Comparison of ENCODE assay signal across 20 cellular contexts in the genomic region with DNA sequence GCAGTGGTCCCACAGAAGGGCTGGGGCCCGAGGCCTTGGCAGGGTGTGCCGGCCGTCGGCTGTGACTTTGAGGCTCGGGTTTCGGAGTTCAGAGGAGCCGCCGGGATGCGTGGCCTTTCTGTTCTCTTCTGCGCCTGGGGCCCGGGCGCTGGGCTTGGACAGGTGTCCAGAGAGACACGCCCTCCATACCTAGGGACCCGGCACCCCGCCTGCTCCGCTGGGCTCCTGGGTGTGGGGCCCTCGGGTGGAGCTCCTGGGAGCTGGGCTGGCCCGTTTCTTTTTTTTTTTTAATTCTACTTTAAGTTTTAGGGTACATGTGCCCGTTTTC. TPM values are rescaled to one million over a fixed set of nuclear protein-coding genes. Genes with fewer than 3 reads are reported as not detected.
"Had no signal": no experiment of that assay in that cellular context is flagged by ENCODE, and none has a peak within 500 bp of the region (broad histone marks: within the 10 kb centered on the region; RNA-seq: fewer than 3 reads in every experiment).

No MANE protein-coding gene starts in this region.

- H3K27me3 ChIP-seq: adrenal gland had no signal

- H3K27ac ChIP-seq: adrenal gland, SK-N-MC had no signal

- ATAC-seq: activated CD8-positive, alpha-beta T cell treated with anti-CD3 and anti-CD28 coated beads, Interleukin-2, amount 10 ng/mL, durations not matched to agents 7 days and 5 days; Right ventricle myocardium inferior had no signal

- H3K4me1 ChIP-seq: adrenal gland had no signal

- DNase-seq: activated CD4-positive, alpha-beta T cell treated with anti-CD3 and anti-CD28 coated beads for 48 hours; activated CD4-positive, alpha-beta T cell treated with anti-CD3 and anti-CD28 coated beads, Interleukin-2, amount 50 U/mL, for 4 hours; activated CD4-positive, CD25-positive, alpha-beta regulatory T cell treated with anti-CD3 and anti-CD28 coated beads, Interleukin-2, amount 50 U/mL, for 72 hours; activated CD8-positive, alpha-beta memory T cell treated with anti-CD3 and anti-CD28 coated beads, Interleukin-2, amount 50 U/mL, for 48 hours; activated CD8-positive, alpha-beta T cell treated with anti-CD3 and anti-CD28 coated beads, Interleukin-2, amount 10 ng/mL, durations not matched to agents 7 days and 5 days; activated naive CD4-positive, alpha-beta T cell treated with anti-CD3 and anti-CD28 coated beads, Interleukin-2, amount 50 U/mL, for 16 hours; activated naive CD8-positive, alpha-beta T cell treated with anti-CD3 and anti-CD28 coated beads, Interleukin-2, amount 10 ng/mL, durations not matched to agents 7 days and 5 days; activated T-cell treated with anti-CD3 and anti-CD28 coated beads, Interleukin-2, amount 50 U/mL, for 1 hour; adrenal gland; anterior cingulate cortex; Kasumi-1; NCI-H146; NCI-H187 treated with DMSO at 0.1 percent for 48 hours; NCI-H2081 treated with DMSO at 0.1 percent for 48 hours; NCI-H446 treated with DMSO at 0.1 percent for 48 hours; NCI-H524 treated with DMSO at 0.1 percent for 48 hours; NCI-H774 had no signal

- H3K4me3 ChIP-seq: adrenal gland, SK-N-MC had no signal

- H3K9me3 ChIP-seq: adrenal gland had no signal

RNA-seq across cellular contexts. Expression of a gene that starts 29.5 kb away (rescaled TPM):
- total RNA-seq: Right ventricle myocardium inferior, RPMI7951 had no signal
